Comparison of ENCODE assay signal across 28 cellular contexts in genomic region chr15:89997079-89997478, GRCh38. TPM values are rescaled to one million over a fixed set of nuclear protein-coding genes. Genes with fewer than 3 reads are reported as not detected.
DNase-seq lines count a peak whose midpoint lies in the region; ATAC-seq and TF ChIP-seq lines count a peak whose summit lies in the region.
"Had no signal": no experiment of that assay in that cellular context is flagged by ENCODE, and none has a peak within 500 bp of the region (broad histone marks: within the 10 kb centered on the region; RNA-seq: fewer than 3 reads in every experiment).

No MANE protein-coding gene starts in this region.

- H3K36me3 Mint-ChIP-seq in nephron (ENCODE audit: low read depth) (no peaks in the 10 kb centered on the region), progenitor cell of endocrine pancreas (ENCODE audit: insufficient read depth) (no peaks in the 10 kb centered on the region)
- H3K36me3 Mint-ChIP-seq in activated CD4-positive, alpha-beta T cell treated with anti-CD3 and anti-CD28 coated beads, Interleukin-2, amount 10 ng/mL, durations not matched to agents 7 days and 5 days (ENCODE audit: low read depth) = peaks cover 5% of the 10 kb centered on the region

- no peak for ATAC-seq in RWPE2 (ENCODE audit: low read depth)
- ATAC-seq: CD8-positive, alpha-beta T cell; GM12878; PC-3 had no signal

- DNase-seq in NCI-H526 (lab: John Stamatoyannopoulos, UW) (peak; percentile 59 to 87), RWPE2 (ENCODE audit: low spot score) (no peak), progenitor cell of endocrine pancreas (ENCODE audit: low spot score, unreplicated experiment) (no peak), DMS153 (lab: John Stamatoyannopoulos, UW) (no peak), NCI-H2107 (lab: John Stamatoyannopoulos, UW) (no peak)
- no peak for DNase-seq in activated CD4-positive, alpha-beta T cell treated with anti-CD3 and anti-CD28 coated beads, Interleukin-2, amount 10 ng/mL, durations not matched to agents 7 days and 5 days
- DNase-seq: Caco-2; CD8-positive, alpha-beta T cell; DMS79; EL; GDM1; HCEC 1CT; NCI-H1092; NCI-H1417 treated with DMSO at 0.1 percent for 48 hours; NCI-H1694 treated with DMSO at 0.1 percent for 48 hours; NCI-H2081; NCI-H2171; NCI-H226; NCI-H510A; NCI-H774; PC-3; Right ventricle myocardium superior had no signal

- POLR2A ChIA-PET in activated CD4-positive, alpha-beta T cell treated with anti-CD3 and anti-CD28 coated beads, Interleukin-2, amount 10 ng/mL, durations not matched to agents 7 days and 5 days (lab: Charles Lee) = no interaction called here

- H3K9me3 ChIP-seq in RWPE2 (ENCODE audit: severe bottlenecking) = no peaks in the 10 kb centered on the region
- H3K9me3 ChIP-seq: Caco-2, SJSA1 had no signal

- peak overlapping the region in 1 of 3 experiments; percentile 41 for H3K27ac Mint-ChIP-seq in nephron
- peak overlapping the region; percentile 10 for H3K27ac Mint-ChIP-seq in progenitor cell of endocrine pancreas
- H3K27ac Mint-ChIP-seq in activated CD4-positive, alpha-beta T cell treated with anti-CD3 and anti-CD28 coated beads, Interleukin-2, amount 10 ng/mL, durations not matched to agents 7 days and 5 days = no peak overlapping the region
- H3K27ac Mint-ChIP-seq: B cell had no signal

- H3K9me3 Mint-ChIP-seq in nephron (no peaks in the 10 kb centered on the region), progenitor cell of endocrine pancreas (ENCODE audit: low read depth) (no peaks in the 10 kb centered on the region)
- H3K9me3 Mint-ChIP-seq in activated CD4-positive, alpha-beta T cell treated with anti-CD3 and anti-CD28 coated beads, Interleukin-2, amount 10 ng/mL, durations not matched to agents 7 days and 5 days = no peaks in the 10 kb centered on the region
- H3K9me3 Mint-ChIP-seq: CD8-positive, alpha-beta T cell; IgD-negative memory B cell had no signal

- H3K4me1 Mint-ChIP-seq in nephron = peaks cover 6% of the 10 kb centered on the region
- H3K4me1 Mint-ChIP-seq in progenitor cell of endocrine pancreas (ENCODE audit: low read depth) = peaks cover 27% of the 10 kb centered on the region
- peaks cover 18% of the 10 kb centered on the region for H3K4me1 Mint-ChIP-seq in activated CD4-positive, alpha-beta T cell treated with anti-CD3 and anti-CD28 coated beads, Interleukin-2, amount 10 ng/mL, durations not matched to agents 7 days and 5 days

- peak overlapping the region; percentile 0 for H3K27ac ChIP-seq in RWPE2 (ENCODE audit: poor library complexity, severe bottlenecking)
- H3K27ac ChIP-seq: C4-2B, SJSA1 had no signal

- H3K27me3 ChIP-seq in RWPE2 (ENCODE audit: insufficient read depth, poor library complexity, severe bottlenecking) = no peaks in the 10 kb centered on the region
- H3K27me3 ChIP-seq: SJSA1 had no signal

- H3K27me3 Mint-ChIP-seq in nephron (ENCODE audit: low read depth) (peaks cover 7% of the 10 kb centered on the region), progenitor cell of endocrine pancreas (no peaks in the 10 kb centered on the region)
- peaks cover 8% of the 10 kb centered on the region for H3K27me3 Mint-ChIP-seq in activated CD4-positive, alpha-beta T cell treated with anti-CD3 and anti-CD28 coated beads, Interleukin-2, amount 10 ng/mL, durations not matched to agents 7 days and 5 days
- H3K27me3 Mint-ChIP-seq: B cell, IgD-negative memory B cell had no signal

- H3K36me3 ChIP-seq in RWPE2 (ENCODE audit: low read depth) = no peaks in the 10 kb centered on the region
- H3K36me3 ChIP-seq: SJSA1 had no signal

- TF ChIP-seq CTCF in RWPE2 (IDR thresholded peaks at IDR 0.05; ENCODE audit: poor library complexity, severe bottlenecking) (no peak), nephron (IDR thresholded peaks at IDR 0.05; ENCODE audit: unreplicated experiment in 3 of 3) (no peak), progenitor cell of endocrine pancreas (IDR thresholded peaks at IDR 0.05; ENCODE audit: unreplicated experiment) (no peak)

- no peak overlapping the region for H3K4me3 ChIP-seq in RWPE2 (ENCODE audit: severe bottlenecking)
- H3K4me3 ChIP-seq: GM12878, SJSA1 had no signal

- H3K4me3 Mint-ChIP-seq in nephron = peak overlapping the region in 2 of 3 experiments; percentile 30 to 34
- H3K4me3 Mint-ChIP-seq in progenitor cell of endocrine pancreas (ENCODE audit: low read depth) = peak overlapping the region; percentile 37
- no peak overlapping the region for H3K4me3 Mint-ChIP-seq in activated CD4-positive, alpha-beta T cell treated with anti-CD3 and anti-CD28 coated beads, Interleukin-2, amount 10 ng/mL, durations not matched to agents 7 days and 5 days
- H3K4me3 Mint-ChIP-seq: B cell; CD8-positive, alpha-beta T cell had no signal

- CTCF ChIA-PET in activated CD4-positive, alpha-beta T cell treated with anti-CD3 and anti-CD28 coated beads, Interleukin-2, amount 10 ng/mL, durations not matched to agents 7 days and 5 days (lab: Charles Lee) = interaction anchor here (1.2 kb wide), 1 partner anchor 248 kb away, joined by 3 read pairs; no protein-coding TSS in a partner anchor

- H3K4me1 ChIP-seq in RWPE2 (ENCODE audit: insufficient read depth, poor library complexity, severe bottlenecking) = peaks cover 28% of the 10 kb centered on the region

RNA-seq across cellular contexts. Expression of gene ZNF710, which starts 4.0 kb away (rescaled TPM):
- 69.3 and 70.0 TPM in 2 replicates for total RNA-seq in progenitor cell of endocrine pancreas
- 10 to 100 TPM; 24.4 to 26.6 TPM for total RNA-seq in activated CD4-positive, alpha-beta T cell treated with anti-CD3 and anti-CD28 coated beads, Interleukin-2, amount 10 ng/mL, durations not matched to agents 7 days and 5 days

Comparison
In these comparisons a context has a peak if more than half of its experiments do, and no peak if none do; other contexts are left out.
1. DNase-seq: peak in NCI-H526 (2 of 2); none in RWPE2 (single experiment), progenitor cell of endocrine pancreas (single experiment), DMS153 (single experiment), NCI-H2107 (single experiment) and activated CD4-positive, alpha-beta T cell treated with anti-CD3 and anti-CD28 coated beads, Interleukin-2, amount 10 ng/mL, durations not matched to agents 7 days and 5 days (single experiment).